In the genomic region with DNA sequence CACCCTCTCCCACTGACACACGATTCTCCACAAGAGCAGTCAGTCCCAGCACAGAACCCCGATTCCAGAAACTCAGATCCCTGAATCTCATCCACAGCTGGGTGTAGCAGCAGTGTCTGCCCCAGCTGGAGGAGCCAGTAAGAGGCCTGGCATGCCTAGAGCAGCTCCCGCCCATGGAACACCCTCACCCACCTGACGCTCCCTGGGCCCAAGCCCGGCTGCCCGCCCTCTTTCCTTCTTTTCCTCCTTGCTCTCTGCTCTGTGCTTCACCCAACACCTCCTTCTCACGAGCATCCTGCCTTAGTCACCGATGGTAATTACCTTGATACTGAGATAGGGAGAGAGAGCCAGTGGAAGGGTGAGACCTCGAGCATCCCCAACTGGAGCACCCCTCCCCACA, we compare ENCODE assay signal across 19 cellular contexts. TPM values are rescaled to one million over a fixed set of nuclear protein-coding genes. Genes with fewer than 3 reads are reported as not detected.
DNase-seq lines count a peak whose midpoint lies in the region; ATAC-seq and TF ChIP-seq lines count a peak whose summit lies in the region.
"Had no signal": no experiment of that assay in that cellular context is flagged by ENCODE, and none has a peak within 500 bp of the region (broad histone marks: within the 10 kb centered on the region; RNA-seq: fewer than 3 reads in every experiment).

No MANE protein-coding gene starts in this region.

- intact Hi-C loops in PC-9 (cut with micrococcal nuclease; ENCODE audit: unreplicated experiment), result no loop called here
- intact Hi-C loops in posterior cingulate gyrus (cut with DNase I), result no loop called here

- H3K27me3 ChIP-seq in PC-9 (ENCODE audit: insufficient read depth, low read depth) (no peaks in the 10 kb centered on the region), esophagus (ENCODE audit: control insufficient read depth in 1 of 2, insufficient read depth in 2 of 2, low read length in 2 of 2) (no peaks in the 10 kb centered on the region)

- DNase-seq in Daoy (ENCODE audit: low read depth) (peak; percentile 30), PC-9 (peak; percentile 89 to 90), posterior cingulate gyrus (peak in 8 of 10 donors; percentile 53 to 94 (median 68)), iPS-NIHi7 (ENCODE audit: extremely low spot score) (no peak), NCI-H1105 treated with DMSO at 0.1 percent for 48 hours (lab: John Stamatoyannopoulos, UW) (no peak)
- no peak for DNase-seq in stimulated activated naive B cell treated with anti-CD40 and anti-IgM and Interleukin-4, amounts not matched to agents 10 μg/mL and 1 μg/mL and 100 μg/mL, for 72 hours
- DNase-seq: activated B cell treated with CpG ODN at 0.5 μM for 24 hours; activated CD8-positive, alpha-beta memory T cell treated with anti-CD3 and anti-CD28 coated beads, Interleukin-2, amount 10 ng/mL, durations not matched to agents 7 days and 5 days; activated naive CD4-positive, alpha-beta T cell treated with anti-CD3 and anti-CD28 coated beads, Interleukin-2, amount 10 ng/mL, durations not matched to agents 7 days and 5 days; brain microvascular endothelial cell; midbrain; NCI-H187 treated with DMSO at 0.1 percent for 48 hours; NCI-H510A treated with DMSO at 0.1 percent for 48 hours; T-cell had no signal

- H3K9me3 ChIP-seq in PC-9 (ENCODE audit: insufficient read depth, low read depth), result no peaks in the 10 kb centered on the region
- H3K9me3 ChIP-seq in esophagus (ENCODE audit: control insufficient read depth in 2 of 2, insufficient read depth in 1 of 2, low read depth in 1 of 2, low read length in 1 of 2), result no peaks in the 10 kb centered on the region
- H3K9me3 ChIP-seq: Caco-2 had no signal

- H3K27ac ChIP-seq in PC-9 (peak overlapping the region; percentile 73), esophagus (ENCODE audit: low read depth in 2 of 2, low read length in 1 of 2) (peak overlapping the region; percentile 90 to 96)
- H3K27ac ChIP-seq: brain microvascular endothelial cell had no signal

- H3K4me3 Mint-ChIP-seq in stimulated activated naive B cell treated with anti-CD40 and anti-IgM and Interleukin-4, amounts not matched to agents 10 μg/mL and 1 μg/mL and 100 μg/mL, for 72 hours, result no peak overlapping the region
- H3K4me3 Mint-ChIP-seq: activated B cell treated with CpG ODN at 0.5 μM for 24 hours; activated CD8-positive, alpha-beta memory T cell treated with anti-CD3 and anti-CD28 coated beads, Interleukin-2, amount 10 ng/mL, durations not matched to agents 7 days and 5 days; activated naive CD4-positive, alpha-beta T cell treated with anti-CD3 and anti-CD28 coated beads, Interleukin-2, amount 10 ng/mL, durations not matched to agents 7 days and 5 days; T-cell; type B pancreatic cell had no signal

- peak overlapping the region; percentile 58 for H3K4me2 ChIP-seq in PC-9

- peaks cover 66% of the 10 kb centered on the region for H4K20me1 ChIP-seq in PC-9 (ENCODE audit: insufficient read depth)

- H2AFZ ChIP-seq in PC-9, result no peak overlapping the region

- H3K9me2 ChIP-seq in PC-9 (ENCODE audit: insufficient read depth), result no peaks in the 10 kb centered on the region

- peaks cover 47% of the 10 kb centered on the region for H3K36me3 ChIP-seq in PC-9 (ENCODE audit: low read depth)
- H3K36me3 ChIP-seq in esophagus (ENCODE audit: control insufficient read depth in 2 of 2, insufficient read depth in 2 of 2, low read length in 1 of 2), result peaks cover 4 to 11% of the 10 kb centered on the region in 2 donors
- H3K36me3 ChIP-seq: brain microvascular endothelial cell had no signal

- peaks cover 0 to 3% of the 10 kb centered on the region in 2 donors for H3K36me3 Mint-ChIP-seq in stimulated activated naive B cell treated with anti-CD40 and anti-IgM and Interleukin-4, amounts not matched to agents 10 μg/mL and 1 μg/mL and 100 μg/mL, for 72 hours
- H3K36me3 Mint-ChIP-seq: activated CD8-positive, alpha-beta memory T cell treated with anti-CD3 and anti-CD28 coated beads, Interleukin-2, amount 10 ng/mL, durations not matched to agents 7 days and 5 days; activated naive CD4-positive, alpha-beta T cell treated with anti-CD3 and anti-CD28 coated beads, Interleukin-2, amount 10 ng/mL, durations not matched to agents 7 days and 5 days; T-cell had no signal

- peaks cover 71% of the 10 kb centered on the region for H3F3A ChIP-seq in PC-9 (ENCODE audit: insufficient read depth, low read depth)

- no peak for TF ChIP-seq CTCF in PC-9 (conservative IDR thresholded peaks at IDR 0.05)

- no peaks in the 10 kb centered on the region for H3K4me1 Mint-ChIP-seq in stimulated activated naive B cell treated with anti-CD40 and anti-IgM and Interleukin-4, amounts not matched to agents 10 μg/mL and 1 μg/mL and 100 μg/mL, for 72 hours
- H3K4me1 Mint-ChIP-seq: activated B cell treated with CpG ODN at 0.5 μM for 24 hours; activated CD8-positive, alpha-beta memory T cell treated with anti-CD3 and anti-CD28 coated beads, Interleukin-2, amount 10 ng/mL, durations not matched to agents 7 days and 5 days; activated naive CD4-positive, alpha-beta T cell treated with anti-CD3 and anti-CD28 coated beads, Interleukin-2, amount 10 ng/mL, durations not matched to agents 7 days and 5 days; T-cell had no signal

- peaks cover 54 to 61% of the 10 kb centered on the region in 2 donors for H3K27me3 Mint-ChIP-seq in stimulated activated naive B cell treated with anti-CD40 and anti-IgM and Interleukin-4, amounts not matched to agents 10 μg/mL and 1 μg/mL and 100 μg/mL, for 72 hours

- H3K4me3 ChIP-seq in PC-9, result no peak overlapping the region
- H3K4me3 ChIP-seq in esophagus (ENCODE audit: low read depth in 1 of 2, low read length in 2 of 2), result no peak overlapping the region

- CTCF ChIA-PET in PC-9 (lab: Charles Lee), result interaction anchor here (0.8 kb wide), 1 partner anchor 10 kb away, joined by 5 read pairs; no protein-coding TSS in a partner anchor

- BruUV-seq in PC-9 (replicated peaks; lab: Mats Ljungman, UMichigan), result no TSS peak

- no peak overlapping the region for H3K27ac Mint-ChIP-seq in stimulated activated naive B cell treated with anti-CD40 and anti-IgM and Interleukin-4, amounts not matched to agents 10 μg/mL and 1 μg/mL and 100 μg/mL, for 72 hours
- H3K27ac Mint-ChIP-seq: activated B cell treated with CpG ODN at 0.5 μM for 24 hours; activated CD8-positive, alpha-beta memory T cell treated with anti-CD3 and anti-CD28 coated beads, Interleukin-2, amount 10 ng/mL, durations not matched to agents 7 days and 5 days; activated naive CD4-positive, alpha-beta T cell treated with anti-CD3 and anti-CD28 coated beads, Interleukin-2, amount 10 ng/mL, durations not matched to agents 7 days and 5 days; T-cell had no signal

- WGBS in esophagus, 2 donors, result 45 to 56% methylated on average over 7 to 9 of the region's 9 CpGs

- no peak for ATAC-seq in GM18861 (IDR thresholded peaks at IDR 0.05; ENCODE audit: unreplicated experiment)
- ATAC-seq in stimulated activated naive B cell treated with anti-CD40 and anti-IgM and Interleukin-4, amounts not matched to agents 10 μg/mL and 1 μg/mL and 100 μg/mL, for 72 hours (replicated peaks), result no peak
- ATAC-seq: activated CD8-positive, alpha-beta memory T cell treated with anti-CD3 and anti-CD28 coated beads, Interleukin-2, amount 10 ng/mL, durations not matched to agents 7 days and 5 days; T-cell had no signal

- H3K79me2 ChIP-seq in PC-9 (ENCODE audit: low read depth), result peaks cover 96% of the 10 kb centered on the region

- POLR2A ChIA-PET in PC-9 (lab: Charles Lee; ENCODE audit: unreplicated experiment), result interaction anchor here (0.6 kb wide), 3 partner anchors 9 to 131 kb away, joined by 4 to 8 read pairs (median 6); no protein-coding TSS in a partner anchor

- H3K9me3 Mint-ChIP-seq in stimulated activated naive B cell treated with anti-CD40 and anti-IgM and Interleukin-4, amounts not matched to agents 10 μg/mL and 1 μg/mL and 100 μg/mL, for 72 hours, result no peaks in the 10 kb centered on the region
- H3K9me3 Mint-ChIP-seq: activated B cell treated with CpG ODN at 0.5 μM for 24 hours; activated naive CD4-positive, alpha-beta T cell treated with anti-CD3 and anti-CD28 coated beads, Interleukin-2, amount 10 ng/mL, durations not matched to agents 7 days and 5 days; T-cell; type B pancreatic cell had no signal

- peaks cover 99% of the 10 kb centered on the region for H3K4me1 ChIP-seq in PC-9 (replicated peaks; ENCODE audit: insufficient read depth)
- H3K4me1 ChIP-seq in esophagus (ENCODE audit: control insufficient read depth in 2 of 2, insufficient read depth in 2 of 2, low read length in 1 of 2), result peaks cover 2 to 36% of the 10 kb centered on the region in 2 donors

RNA-seq across cellular contexts. Expression of gene PCDH1, which starts 8.7 kb away (rescaled TPM):
- 2.7 and 4.1 TPM in 2 replicates for total RNA-seq in Daoy (2014; rRNA removed; shearing (Covaris generic))
- 88.5 and 101 TPM in 2 replicates for total RNA-seq in PC-9 (2021)
- 10 to 100 TPM; 36.4 to 42.6 TPM for polyA plus RNA-seq in esophagus
- total RNA-seq: activated B cell treated with CpG ODN at 0.5 μM for 24 hours; activated CD8-positive, alpha-beta memory T cell treated with anti-CD3 and anti-CD28 coated beads, Interleukin-2, amount 10 ng/mL, durations not matched to agents 7 days and 5 days; LHCN-M2 had no signal

RNA-seq across cellular contexts. Expression of gene DELE1, which starts 54.2 kb away (rescaled TPM):
- 40.5 and 52.2 TPM in 2 replicates for total RNA-seq in Daoy (2014; rRNA removed; shearing (Covaris generic))
- 68.5 and 80.8 TPM in 2 replicates for total RNA-seq in PC-9 (2021)
- polyA plus RNA-seq in esophagus, result 10 to 100 TPM; 30.4 to 30.5 TPM

Comparison
In these comparisons a context has a peak if more than half of its experiments do, and no peak if none do; other contexts are left out.
1. DNase-seq: peak in Daoy (single experiment), PC-9 (2 of 2) and posterior cingulate gyrus (8 of 10); none in iPS-NIHi7 (single experiment), NCI-H1105 treated with DMSO at 0.1 percent for 48 hours (single experiment) and stimulated activated naive B cell treated with anti-CD40 and anti-IgM and Interleukin-4, amounts not matched to agents 10 μg/mL and 1 μg/mL and 100 μg/mL, for 72 hours (single experiment).
2. RNA of gene PCDH1, which starts 8.7 kb away (total RNA-seq): 88.5 to 101 TPM in PC-9; 2.7 to 4.1 TPM in Daoy; every median in the first group is over 10 times any median in the second.